18 cellular contexts compared by ENCODE assay signal in the genomic region with DNA sequence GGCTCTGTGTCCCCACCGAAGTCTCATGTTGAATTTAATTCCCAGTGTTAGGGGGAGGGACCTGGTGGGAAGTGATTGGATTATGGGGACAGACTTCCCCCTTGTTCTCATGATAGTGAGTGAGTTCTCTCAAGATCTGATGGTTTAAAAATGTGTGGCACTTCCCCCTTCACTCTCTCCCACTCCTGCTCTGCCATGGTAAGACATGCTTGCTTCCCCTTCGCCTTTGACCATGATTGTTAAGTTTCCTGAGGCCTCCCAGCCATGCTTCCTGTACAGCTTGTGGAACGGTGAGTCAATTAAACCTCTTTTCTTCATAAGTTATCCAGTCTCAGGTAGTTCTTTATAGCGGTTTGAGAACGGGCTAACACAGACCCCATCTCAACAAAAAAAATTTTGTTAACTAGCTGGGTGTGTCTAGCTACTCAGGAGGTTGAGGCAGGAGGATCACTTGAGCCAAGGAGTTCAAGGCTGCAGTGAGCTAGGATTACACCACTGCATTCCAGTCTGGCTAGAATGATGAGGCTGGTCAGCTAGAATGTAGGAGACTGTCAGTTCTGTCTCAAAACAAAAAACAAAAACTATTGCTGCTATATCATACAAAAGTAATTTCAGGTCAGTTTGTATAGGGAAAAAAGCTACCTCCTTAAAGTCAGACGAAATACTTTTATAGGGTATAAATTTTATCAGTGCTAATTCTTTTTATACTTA. TPM values are rescaled to one million over a fixed set of nuclear protein-coding genes. Genes with fewer than 3 reads are reported as not detected.
DNase-seq lines count a peak whose midpoint lies in the region; ATAC-seq and TF ChIP-seq lines count a peak whose summit lies in the region.
"Had no signal": no experiment of that assay in that cellular context is flagged by ENCODE, and none has a peak within 500 bp of the region (broad histone marks: within the 10 kb centered on the region; RNA-seq: fewer than 3 reads in every experiment).

No MANE protein-coding gene starts in this region.

- H3K27ac ChIP-seq in CD4-positive, alpha-beta T cell (ENCODE audit: low read depth, low read length), result no peak overlapping the region
- H3K27ac ChIP-seq: body of pancreas, VCaP had no signal

- H3K27me3 ChIP-seq in CD4-positive, alpha-beta T cell (ENCODE audit: control insufficient read depth, insufficient read depth, low read length), result no peaks in the 10 kb centered on the region
- H3K27me3 ChIP-seq: body of pancreas had no signal

- ATAC-seq in CD4-positive, alpha-beta T cell (ENCODE audit: poor library complexity), result no peak
- ATAC-seq in activated CD8-positive, alpha-beta T cell treated with anti-CD3 and anti-CD28 coated beads, Interleukin-2, amount 10 ng/mL, durations not matched to agents 7 days and 5 days, result no peak
- ATAC-seq in memory B cell (ENCODE audit: low read depth), result no peak
- ATAC-seq in HG02973 (IDR thresholded peaks at IDR 0.05; ENCODE audit: unreplicated experiment), result no peak
- ATAC-seq in HG03432 (IDR thresholded peaks at IDR 0.05; ENCODE audit: unreplicated experiment), result no peak
- ATAC-seq: body of pancreas, left ventricle myocardium superior had no signal

- peak overlapping the region; percentile 69 for H3K27ac Mint-ChIP-seq in CD4-positive, alpha-beta T cell
- peak overlapping the region; percentile 18 for H3K27ac Mint-ChIP-seq in activated CD8-positive, alpha-beta T cell treated with anti-CD3 and anti-CD28 coated beads, Interleukin-2, amount 10 ng/mL, durations not matched to agents 7 days and 5 days
- peak overlapping the region; percentile 36 for H3K27ac Mint-ChIP-seq in memory B cell

- DNase-seq in CD4-positive, alpha-beta T cell, result no peak
- DNase-seq in KBM-7 (peak; percentile 83), memory B cell (ENCODE audit: low spot score in 2 of 2) (no peak), SHP77 treated with DMSO at 0.1 percent for 48 hours (lab: John Stamatoyannopoulos, UW) (no peak), HUDEP-2 (lab: John Stamatoyannopoulos, UW; ENCODE audit: unreplicated experiment in 76 of 76) (no peak)
- no peak for DNase-seq in activated CD8-positive, alpha-beta T cell treated with anti-CD3 and anti-CD28 coated beads, Interleukin-2, amount 10 ng/mL, durations not matched to agents 7 days and 5 days
- DNase-seq: COR-L47; effector memory CD4-positive, alpha-beta T cell; left ventricle myocardium superior; NCI-H1417; NCI-H524 treated with DMSO at 0.1 percent for 48 hours; SIG-M5; substantia nigra had no signal

- H3K36me3 Mint-ChIP-seq in CD4-positive, alpha-beta T cell (ENCODE audit: low read depth), result peaks cover 59% of the 10 kb centered on the region
- H3K36me3 Mint-ChIP-seq in activated CD8-positive, alpha-beta T cell treated with anti-CD3 and anti-CD28 coated beads, Interleukin-2, amount 10 ng/mL, durations not matched to agents 7 days and 5 days (ENCODE audit: low read depth), result peaks cover 19% of the 10 kb centered on the region
- H3K36me3 Mint-ChIP-seq in memory B cell, result peaks cover 13% of the 10 kb centered on the region

- CTCF ChIA-PET in CD4-positive, alpha-beta T cell (lab: Charles Lee), result no interaction called here
- CTCF ChIA-PET in activated CD8-positive, alpha-beta T cell treated with anti-CD3 and anti-CD28 coated beads, Interleukin-2, amount 10 ng/mL, durations not matched to agents 7 days and 5 days (lab: Charles Lee), result interaction anchor here (1.5 to 1.8 kb wide), 4 partner anchors 9 to 227 kb away, joined by 3 to 5 read pairs (median 4); no protein-coding TSS in a partner anchor

- no peak overlapping the region for H3K4me3 Mint-ChIP-seq in CD4-positive, alpha-beta T cell
- no peak overlapping the region for H3K4me3 Mint-ChIP-seq in activated CD8-positive, alpha-beta T cell treated with anti-CD3 and anti-CD28 coated beads, Interleukin-2, amount 10 ng/mL, durations not matched to agents 7 days and 5 days
- H3K4me3 Mint-ChIP-seq in memory B cell, result no peak overlapping the region

- TF ChIP-seq CTCF in CD4-positive, alpha-beta T cell (IDR thresholded peaks at IDR 0.05), result no peak

- no peaks in the 10 kb centered on the region for H3K9me3 ChIP-seq in CD4-positive, alpha-beta T cell (ENCODE audit: control insufficient read depth, low read length)
- H3K9me3 ChIP-seq: body of pancreas, HAP-1 had no signal

- intact Hi-C loops in CD4-positive, alpha-beta T cell (cut with DNase I, micrococcal nuclease), result loop anchor here in 1 of 2 experiments (10.0 kb wide), 1 partner anchor 226 kb away; no protein-coding TSS in a partner anchor

- no peaks in the 10 kb centered on the region for H3K27me3 Mint-ChIP-seq in CD4-positive, alpha-beta T cell
- no peaks in the 10 kb centered on the region for H3K27me3 Mint-ChIP-seq in activated CD8-positive, alpha-beta T cell treated with anti-CD3 and anti-CD28 coated beads, Interleukin-2, amount 10 ng/mL, durations not matched to agents 7 days and 5 days (ENCODE audit: low read depth)
- H3K27me3 Mint-ChIP-seq in memory B cell, result no peaks in the 10 kb centered on the region

- in situ Hi-C loops in KBM-7 (cut with MboI; ENCODE audit: low pct_unique_long_range_greater_than_20kb, low sequenced_read_pairs), result no loop called here

- no peaks in the 10 kb centered on the region for H3K9me3 Mint-ChIP-seq in CD4-positive, alpha-beta T cell
- no peaks in the 10 kb centered on the region for H3K9me3 Mint-ChIP-seq in activated CD8-positive, alpha-beta T cell treated with anti-CD3 and anti-CD28 coated beads, Interleukin-2, amount 10 ng/mL, durations not matched to agents 7 days and 5 days (ENCODE audit: insufficient read depth)
- H3K9me3 Mint-ChIP-seq in memory B cell, result no peaks in the 10 kb centered on the region

- POLR2A ChIA-PET in CD4-positive, alpha-beta T cell (lab: Charles Lee), result interaction anchor here (1.1 kb wide), 1 partner anchor 102 kb away, joined by 3 read pairs; no protein-coding TSS in a partner anchor
- POLR2A ChIA-PET in activated CD8-positive, alpha-beta T cell treated with anti-CD3 and anti-CD28 coated beads, Interleukin-2, amount 10 ng/mL, durations not matched to agents 7 days and 5 days (lab: Charles Lee), result interaction anchor here (1.0 kb wide), 1 partner anchor 58 kb away, joined by 3 read pairs; the partner anchor contains the start of gene ATAD1

- peaks cover 5% of the 10 kb centered on the region for H3K4me1 Mint-ChIP-seq in CD4-positive, alpha-beta T cell (ENCODE audit: low read depth)
- H3K4me1 Mint-ChIP-seq in activated CD8-positive, alpha-beta T cell treated with anti-CD3 and anti-CD28 coated beads, Interleukin-2, amount 10 ng/mL, durations not matched to agents 7 days and 5 days (ENCODE audit: low read depth), result peaks cover 15% of the 10 kb centered on the region
- no peaks in the 10 kb centered on the region for H3K4me1 Mint-ChIP-seq in memory B cell

RNA-seq across cellular contexts. Expression of gene ATAD1, which starts 57.7 kb away (rescaled TPM):
- total RNA-seq in CD4-positive, alpha-beta T cell, result 10 to 100 TPM; 33.7 to 38.7 TPM
- total RNA-seq in activated CD8-positive, alpha-beta T cell treated with anti-CD3 and anti-CD28 coated beads, Interleukin-2, amount 10 ng/mL, durations not matched to agents 7 days and 5 days, result 10 to 100 TPM; 38.9 to 42.5 TPM

Comparison
In these comparisons a context has a peak if more than half of its experiments do, and no peak if none do; other contexts are left out.
1. H3K27ac Mint-ChIP-seq: peak in every context shown above with its lines; median percentile 69 in CD4-positive, alpha-beta T cell; 36 in memory B cell; 18 in activated CD8-positive, alpha-beta T cell treated with anti-CD3 and anti-CD28 coated beads, Interleukin-2, amount 10 ng/mL, durations not matched to agents 7 days and 5 days.